ENCODE assay signal across 8 cellular contexts in the genomic region with DNA sequence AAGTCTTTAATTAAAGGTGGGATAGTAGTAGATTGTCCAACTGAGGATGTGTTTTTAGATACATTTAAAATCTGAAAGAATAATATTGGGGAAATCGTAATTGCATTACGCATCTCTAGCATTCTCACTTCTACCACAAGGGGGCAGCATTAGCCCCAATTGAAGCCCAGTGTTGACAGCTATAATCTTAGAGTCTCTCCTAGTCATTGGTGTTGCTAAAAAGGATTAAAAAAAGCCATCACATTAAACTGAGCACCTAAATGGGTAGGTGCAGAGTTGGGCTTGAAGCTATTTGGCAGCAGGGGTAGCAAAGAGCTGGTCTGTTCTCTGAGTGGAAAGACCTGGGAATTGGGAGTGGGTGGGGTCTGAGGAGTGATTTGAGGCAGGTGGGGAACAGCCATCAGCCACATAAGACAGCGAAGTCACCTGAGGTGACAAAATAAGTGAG.
DNase-seq lines count a peak whose midpoint lies in the region; ATAC-seq and TF ChIP-seq lines count a peak whose summit lies in the region.

No MANE protein-coding gene starts in this region.

- no peak overlapping the region for H3K9ac ChIP-seq in OCI-LY3 (ENCODE audit: low read length)

- no peak overlapping the region for H3K27ac ChIP-seq in OCI-LY3 (ENCODE audit: low read length)

- no peaks in the 10 kb centered on the region for H4K20me1 ChIP-seq in OCI-LY3 (ENCODE audit: insufficient read depth, low read length)

- H3K4me3 ChIP-seq in OCI-LY3 (ENCODE audit: low read length) = no peak overlapping the region

- no peak overlapping the region for H2AFZ ChIP-seq in OCI-LY3 (ENCODE audit: low read depth, low read length)

- H3K9me3 ChIP-seq in OCI-LY3 (ENCODE audit: insufficient read depth, low read length) = no peaks in the 10 kb centered on the region

- no peaks in the 10 kb centered on the region for H3K4me1 ChIP-seq in OCI-LY3 (ENCODE audit: low read length)

- DNase-seq in COR-L47 (lab: John Stamatoyannopoulos, UW) (peak; percentile 14), glomerular endothelial cell (ENCODE audit: extremely low read depth, low read depth, low spot score) (peak; percentile 36), putamen (ENCODE audit: low spot score) (peak; percentile 27)
- peak; percentile 20 for DNase-seq in activated gamma-delta T cell treated with anti-CD3 and anti-CD28 coated beads, Interleukin-2, amount 50 U/mL, for 16 hours (ENCODE audit: low read depth)

- no peaks in the 10 kb centered on the region for H3K36me3 ChIP-seq in OCI-LY3 (replicated peaks; ENCODE audit: low read depth, low read length)

- H3K79me2 ChIP-seq in OCI-LY3 (ENCODE audit: low read length) = no peaks in the 10 kb centered on the region

- no peak overlapping the region for H3K4me2 ChIP-seq in OCI-LY3 (ENCODE audit: low read length)

- 0 out of 2 replicates have a peak, but pooled peaks cover 4% of the 10 kb centered on the region for H3K27me3 ChIP-seq in OCI-LY3 (ENCODE audit: low read depth, low read length)

- peak; percentile 91 for TF ChIP-seq CTCF in OCI-LY3 (IDR thresholded peaks at IDR 0.05; ENCODE audit: low read depth, low read length)

- ATAC-seq in GM19035 (IDR thresholded peaks at IDR 0.05; ENCODE audit: unreplicated experiment) (peak; percentile 73), HG03432 (IDR thresholded peaks at IDR 0.05; ENCODE audit: unreplicated experiment) (peak; percentile 82), GM21528 (IDR thresholded peaks at IDR 0.05; ENCODE audit: low FRiP score, unreplicated experiment) (no peak)
